15 cellular contexts compared by ENCODE assay signal in genomic region chr2:729363-729762, GRCh38. TPM values are rescaled to one million over a fixed set of nuclear protein-coding genes. Genes with fewer than 3 reads are reported as not detected.
A peak's percentile ranks its signal among the peaks of the same experiment; 100 is the strongest.
DNase-seq lines count a peak whose midpoint lies in the region; ATAC-seq and TF ChIP-seq lines count a peak whose summit lies in the region.
"Had no signal": no experiment of that assay in that cellular context is flagged by ENCODE, and none has a peak within 500 bp of the region (broad histone marks: within the 10 kb centered on the region; RNA-seq: fewer than 3 reads in every experiment).

No MANE protein-coding gene starts in this region.

- 18 to 22% methylated on average over 7 of the region's 7 CpGs for WGBS in GM23248 (ENCODE audit: low coverage in 1 of 2, low lambda C conversion rate in 2 of 2, missing lambda C conversion rate in 2 of 2), 2 experiments

- peak overlapping the region; percentile 98 for H3K27ac Mint-ChIP-seq in GM23338
- peak overlapping the region; percentile 32 for H3K27ac Mint-ChIP-seq in T-helper 17 cell

- H3K27me3 Mint-ChIP-seq in GM23338 (ENCODE audit: insufficient read depth, low read depth, poor library complexity) (peaks cover 11% of the 10 kb centered on the region), T-helper 17 cell (peaks cover 52% of the 10 kb centered on the region)

- H3K27ac ChIP-seq in GM23338 (ENCODE audit: low read depth) (peak overlapping the region; percentile 91), iPS-20b (ENCODE audit: low read length) (peak overlapping the region; percentile 87), GM23248 (no peak overlapping the region)

- H3F3A ChIP-seq in GM23338 (replicated peaks; ENCODE audit: low read depth) (peaks cover 9% of the 10 kb centered on the region), GM23248 (ENCODE audit: insufficient read depth) (no peaks in the 10 kb centered on the region)

- no peak for TF ChIP-seq CTCF in GM23338 (conservative IDR thresholded peaks at IDR 0.05; ENCODE audit: low read depth in 2 of 2)

- H3K36me3 Mint-ChIP-seq in GM23338 (ENCODE audit: low read depth) (no peaks in the 10 kb centered on the region), T-helper 17 cell (ENCODE audit: low read depth) (peaks cover 2% of the 10 kb centered on the region)

- H3K4me1 Mint-ChIP-seq in GM23338 (peaks cover 55% of the 10 kb centered on the region), T-helper 17 cell (no peaks in the 10 kb centered on the region)

- peaks cover 31% of the 10 kb centered on the region for H3K4me1 ChIP-seq in GM23338 (ENCODE audit: insufficient read depth)
- peaks cover 23% of the 10 kb centered on the region for H3K4me1 ChIP-seq in iPS-20b (ENCODE audit: insufficient read depth, low read length)
- H3K4me1 ChIP-seq in GM23248 (ENCODE audit: insufficient read depth) = no peaks in the 10 kb centered on the region

- H3K9me2 ChIP-seq in GM23338 (ENCODE audit: insufficient read depth) (no peaks in the 10 kb centered on the region), GM23248 (ENCODE audit: insufficient read depth) (no peaks in the 10 kb centered on the region)

- peak overlapping the region; percentile 20 for H3K4me3 ChIP-seq in GM23338
- H3K4me3 ChIP-seq in iPS-20b (ENCODE audit: low read length) = peak overlapping the region; percentile 42; the same call in 1 of the 2 replicates
- no peak overlapping the region for H3K4me3 ChIP-seq in GM23248
- H3K4me3 ChIP-seq: GM12878 had no signal

- H3K36me3 ChIP-seq in GM23338 (ENCODE audit: insufficient read depth) = no peaks in the 10 kb centered on the region
- no peaks in the 10 kb centered on the region for H3K36me3 ChIP-seq in iPS-20b (ENCODE audit: insufficient read depth, low read depth, low read length)
- no peaks in the 10 kb centered on the region for H3K36me3 ChIP-seq in GM23248 (ENCODE audit: low read depth)

- H3K9ac ChIP-seq in iPS-20b (ENCODE audit: low read depth, low read length) (peak overlapping the region; percentile 69; the same call in 1 of the 2 replicates), GM23248 (no peak overlapping the region)

- H2AFZ ChIP-seq in GM23338 (no peak overlapping the region), GM23248 (no peak overlapping the region)

- peak overlapping the region; percentile 53 for H3K4me3 Mint-ChIP-seq in GM23338
- H3K4me3 Mint-ChIP-seq in T-helper 17 cell = no peak overlapping the region

- in situ Hi-C loops in GM23248 (cut with MboI) = no loop called here

- no peaks in the 10 kb centered on the region for H3K27me3 ChIP-seq in GM23338 (ENCODE audit: insufficient read depth)
- no peaks in the 10 kb centered on the region for H3K27me3 ChIP-seq in iPS-20b (ENCODE audit: insufficient read depth, low read length)
- 0 out of 2 replicates have a peak, but pooled peaks cover 13% of the 10 kb centered on the region for H3K27me3 ChIP-seq in GM23248 (replicated peaks; ENCODE audit: insufficient read depth)

- H4K20me1 ChIP-seq in GM23338 (replicated peaks; ENCODE audit: insufficient read depth) (no peaks in the 10 kb centered on the region), GM23248 (ENCODE audit: insufficient read depth) (no peaks in the 10 kb centered on the region)

- ATAC-seq in GM23338 (peak; percentile 80), T-helper 17 cell (no peak), HG03565 (IDR thresholded peaks at IDR 0.05; ENCODE audit: unreplicated experiment) (no peak)
- ATAC-seq: GM12878, SK-N-SH treated with all-trans-retinoic acid at 6 μM for 48 hours had no signal

- H3K79me2 ChIP-seq in GM23338 (replicated peaks; ENCODE audit: insufficient read depth) (no peaks in the 10 kb centered on the region), GM23248 (ENCODE audit: insufficient read depth) (no peaks in the 10 kb centered on the region)

- DNase-seq in GM23338 (ENCODE audit: low spot score) = peak; percentile 91
- DNase-seq in NCI-H1105 (lab: John Stamatoyannopoulos, UW) = peak; percentile 23
- DNase-seq in T-helper 17 cell = no peak
- DNase-seq in HUDEP-2 (lab: John Stamatoyannopoulos, UW; ENCODE audit: unreplicated experiment in 76 of 76) = no peak
- no peak for DNase-seq in GM23248
- no peak for DNase-seq in AG08395 (ENCODE audit: low spot score)
- DNase-seq: Karpas-422, MM.1S, NCI-H345, NCI-H774, SHP77 had no signal

- H3K9me3 ChIP-seq in T-helper 17 cell (ENCODE audit: control insufficient read depth, low read length, poor library complexity, severe bottlenecking) (no peaks in the 10 kb centered on the region), iPS-20b (ENCODE audit: insufficient read depth, low read depth, low read length) (no peaks in the 10 kb centered on the region), GM23248 (ENCODE audit: low read depth) (no peaks in the 10 kb centered on the region)

- no peaks in the 10 kb centered on the region; the same call in 1 of the 3 replicates for H3K9me3 Mint-ChIP-seq in GM23338

- H3K4me2 ChIP-seq in GM23338 (peak overlapping the region; percentile 52), GM23248 (ENCODE audit: unreplicated experiment) (no peak overlapping the region)

TF ChIP-seq in GM23338, 12 proteins besides CTCF, POLR2A, EP300 and RAD21 (continues in another document):
- TF ChIP-seq ZNF462 (CRISPR knock-in tag; IDR thresholded peaks at IDR 0.05) = peak; percentile 94
- TF ChIP-seq ZNF331 (CRISPR knock-in tag; IDR thresholded peaks at IDR 0.05; ENCODE audit: low read depth) = no peak; the same call in 1 of the 2 replicates

RNA-seq across cellular contexts. Expression of gene TMEM18, which starts 52.2 kb away (rescaled TPM):
- 15.0 and 18.4 TPM in 2 replicates for total RNA-seq in GM23338 (2014; rRNA removed; shearing (Covaris generic))
- polyA plus RNA-seq in GM23338 (2016; fragmentation: Nextera tagmentation; extraction: Ambion mirVana) (39.5 and 41.9 TPM in 2 replicates), GM23248 (2016; fragmentation: Nextera tagmentation; extraction: Ambion mirVana) (37.7 and 40.0 TPM in 2 replicates)
- 10 to 100 TPM; 29.3 to 34.3 TPM for total RNA-seq in T-helper 17 cell
- total RNA-seq in GM23248 (2014; rRNA removed; shearing (Covaris generic)) = 9.9 and 16.2 TPM in 2 replicates

Comparison
In these comparisons a context has a peak if more than half of its experiments do, and no peak if none do; other contexts are left out.
1. DNase-seq: peak in GM23338 (single experiment) and NCI-H1105 (single experiment); none in T-helper 17 cell (0 of 3), HUDEP-2 (0 of 76), GM23248 (single experiment) and AG08395 (single experiment).